Comparison of ENCODE assay signal across 9 cellular contexts in the genomic region with DNA sequence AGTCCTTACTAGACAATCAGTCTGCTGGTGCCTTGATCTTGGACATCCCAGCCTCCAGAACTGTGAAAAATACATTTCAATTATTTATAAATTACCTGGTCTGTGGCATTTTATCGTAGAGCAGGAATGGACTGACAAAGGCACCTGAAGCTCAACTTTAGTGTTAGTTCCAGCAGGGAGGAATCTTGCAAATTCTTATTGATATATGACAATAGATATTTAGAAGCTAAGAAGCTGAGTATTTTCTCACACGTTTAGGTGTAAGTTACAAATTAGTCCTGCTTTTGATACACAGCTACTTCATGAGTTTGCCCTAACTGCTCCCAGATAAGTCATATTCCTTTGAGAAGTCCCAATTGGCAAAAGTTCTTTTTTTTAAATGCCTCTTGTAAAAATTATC.
"Had no signal": no experiment of that assay in that cellular context is flagged by ENCODE, and none has a peak within 500 bp of the region (broad histone marks: within the 10 kb centered on the region; RNA-seq: fewer than 3 reads in every experiment).

No MANE protein-coding gene starts in this region.

- FAIRE-seq: HepG2 had no signal

- H3K4me3 Mint-ChIP-seq: HFFc6, IgD-negative memory B cell had no signal

- DNase-seq: GOT3, H7, HFFc6, KBM-7 had no signal

- H3K36me3 ChIP-seq: HAP-1 had no signal

- H3K27me3 Mint-ChIP-seq: IgD-negative memory B cell had no signal

- H3K27ac Mint-ChIP-seq: HFFc6 had no signal

- H3K4me3 ChIP-seq: HAP-1 had no signal

- H3K36me3 Mint-ChIP-seq: IgD-negative memory B cell had no signal

- H3K9me3 ChIP-seq: HAP-1 had no signal

- H3K27ac ChIP-seq: HL-60 had no signal

- ATAC-seq: HCT116, HepG2 had no signal

- H3K9me3 Mint-ChIP-seq: HFFc6 had no signal
